9 cellular contexts compared by ENCODE assay signal in genomic region chr16:73050115-73051099, GRCh38. TPM values are rescaled to one million over a fixed set of nuclear protein-coding genes. Genes with fewer than 3 reads are reported as not detected.
A peak's percentile ranks its signal among the peaks of the same experiment; 100 is the strongest.
DNase-seq lines count a peak whose midpoint lies in the region; ATAC-seq and TF ChIP-seq lines count a peak whose summit lies in the region.
"Had no signal": no experiment of that assay in that cellular context is flagged by ENCODE, and none has a peak within 500 bp of the region (broad histone marks: within the 10 kb centered on the region; RNA-seq: fewer than 3 reads in every experiment).

No MANE protein-coding gene starts in this region.

- DNase-seq in NCI-H345 (lab: John Stamatoyannopoulos, UW) = peak; percentile 53
- no peak for DNase-seq in body of pancreas
- no peak for DNase-seq in right lobe of liver
- DNase-seq in thoracic aorta (ENCODE audit: low spot score) = no peak
- DNase-seq in erythroblast (lab: John Stamatoyannopoulos, UW) = no peak
- DNase-seq: NCI-H524 treated with DMSO at 0.1 percent for 48 hours had no signal

- WGBS in body of pancreas, 2 donors = 52 to 53% methylated on average over 12 of the region's 12 CpGs
- WGBS in right lobe of liver (ENCODE audit: insufficient coverage, low coverage, low lambda C conversion rate, missing lambda C conversion rate) = 41% methylated on average over 11 of the region's 12 CpGs

- H3K36me3 ChIP-seq in body of pancreas (replicated peaks in 1 of 2; ENCODE audit: insufficient read depth in 1 of 2, low read depth in 2 of 2) = no peaks in the 10 kb centered on the region
- no peaks in the 10 kb centered on the region for H3K36me3 ChIP-seq in right lobe of liver
- no peaks in the 10 kb centered on the region for H3K36me3 ChIP-seq in thoracic aorta

- H3K27ac ChIP-seq in body of pancreas (peak overlapping the region; percentile 36 to 69 (median 51)), right lobe of liver (peak overlapping the region; percentile 6 to 41 (median 22)), thoracic aorta (peak overlapping the region; percentile 95 to 99)

- TF ChIP-seq POLR2A in body of pancreas (IDR thresholded peaks at IDR 0.05) = no peak
- no peak for TF ChIP-seq POLR2A in right lobe of liver (IDR thresholded peaks at IDR 0.05)
- no peak for TF ChIP-seq POLR2A in erythroblast (IDR thresholded peaks at IDR 0.05; ENCODE audit: low read length)

- H3K4me3 ChIP-seq in body of pancreas = no peak overlapping the region
- H3K4me3 ChIP-seq in right lobe of liver = no peak overlapping the region
- peak overlapping the region; percentile 89 for H3K4me3 ChIP-seq in thoracic aorta

- no peaks in the 10 kb centered on the region for H3K9me3 ChIP-seq in body of pancreas
- no peaks in the 10 kb centered on the region for H3K9me3 ChIP-seq in right lobe of liver
- no peaks in the 10 kb centered on the region for H3K9me3 ChIP-seq in thoracic aorta

- intact Hi-C loops in body of pancreas (cut with DNase I) = no loop called here
- intact Hi-C loops in right lobe of liver (cut with DNase I) = no loop called here

- H3K4me1 ChIP-seq in body of pancreas (peaks cover 76% of the 10 kb centered on the region), right lobe of liver (peaks cover 0 to 34% (median 9%) of the 10 kb centered on the region in 4 donors), thoracic aorta (ENCODE audit: control insufficient read depth in 1 of 2, low read depth in 2 of 2) (peaks cover 62 to 87% of the 10 kb centered on the region in 2 donors)

- TF ChIP-seq CTCF in body of pancreas (IDR thresholded peaks at IDR 0.05) (no peak), right lobe of liver (IDR thresholded peaks at IDR 0.05) (peak in 1 of 4 donors; percentile 12), thoracic aorta (IDR thresholded peaks at IDR 0.05) (no peak)

- H3K27me3 ChIP-seq in body of pancreas = no peaks in the 10 kb centered on the region
- H3K27me3 ChIP-seq in right lobe of liver = no peaks in the 10 kb centered on the region
- no peaks in the 10 kb centered on the region for H3K27me3 ChIP-seq in thoracic aorta (replicated peaks; ENCODE audit: insufficient read depth)

- ATAC-seq in body of pancreas = no peak
- ATAC-seq in right lobe of liver = no peak
- ATAC-seq in thoracic aorta (ENCODE audit: insufficient number of reproducible peaks, low FRiP score, low read depth) = no peak
- no peak for ATAC-seq in GM18519 (IDR thresholded peaks at IDR 0.05; ENCODE audit: low FRiP score, unreplicated experiment)
- no peak for ATAC-seq in GM21529 (IDR thresholded peaks at IDR 0.05; ENCODE audit: unreplicated experiment)
- ATAC-seq in HG03108 (IDR thresholded peaks at IDR 0.05; ENCODE audit: unreplicated experiment) = no peak

RNA-seq across cellular contexts. Expression of gene ZFHX3, which starts 2.5 kb away (rescaled TPM):
- 10 to 100 TPM; 22.4 to 24.6 TPM for total RNA-seq in body of pancreas
- total RNA-seq in right lobe of liver = 1 to 10 TPM; 7.1 to 9.4 (median 7.7) TPM
- 10 to 100 TPM; 57.7 to 70.1 TPM for total RNA-seq in thoracic aorta

Comparison
In these comparisons a context has a peak if more than half of its experiments do, and no peak if none do; other contexts are left out.
1. H3K27ac ChIP-seq: peak in every context shown above with its lines; median percentile 97 in thoracic aorta; 51 in body of pancreas; 22 in right lobe of liver.